14 cellular contexts compared by ENCODE assay signal in genomic region chr4:190120537-190121001, GRCh38. TPM values are rescaled to one million over a fixed set of nuclear protein-coding genes. Genes with fewer than 3 reads are reported as not detected.
DNase-seq lines count a peak whose midpoint lies in the region; ATAC-seq and TF ChIP-seq lines count a peak whose summit lies in the region.
"Not testable (repeated sequence)": the region's sequence is repeated elsewhere in the genome, so short reads cannot be mapped to it uniquely, and the experiment has no call there.
"Had no signal": no experiment of that assay in that cellular context is flagged by ENCODE, and none has a peak within 500 bp of the region (broad histone marks: within the 10 kb centered on the region; RNA-seq: fewer than 3 reads in every experiment).

No MANE protein-coding gene starts in this region.

- H3K4me3 ChIP-seq in DND-41 (ENCODE audit: low read depth in 1 of 2, low read length in 2 of 2), result not testable (repeated sequence)

- H3K27ac Mint-ChIP-seq in activated naive CD8-positive, alpha-beta T cell treated with anti-CD3 and anti-CD28 coated beads, Interleukin-2, amount 50 U/mL, for 24 hours; mesothelial cell of epicardium: not testable (repeated sequence)

- not testable (repeated sequence) for H3K4me1 ChIP-seq in DND-41 (ENCODE audit: insufficient read depth, low read length)

- DNase-seq in DND-41; mesothelial cell of epicardium (ENCODE audit: low spot score in 2 of 2, unreplicated experiment in 2 of 2): not testable (repeated sequence)
- DNase-seq in activated naive CD8-positive, alpha-beta T cell treated with anti-CD3 and anti-CD28 coated beads, Interleukin-2, amount 50 U/mL, for 24 hours, result peak; percentile 11
- peak; percentile 28 for DNase-seq in stimulated activated CD8-positive, alpha-beta memory T cell treated with anti-CD3 and anti-CD28 coated beads, Interleukin-4, amount 100 ng/mL, for 48 hours

- H3K27me3 Mint-ChIP-seq in activated naive CD8-positive, alpha-beta T cell treated with anti-CD3 and anti-CD28 coated beads, Interleukin-2, amount 50 U/mL, for 24 hours; mesothelial cell of epicardium (ENCODE audit: low read depth): not testable (repeated sequence)

- not testable (repeated sequence) for H3K27me3 ChIP-seq in DND-41 (ENCODE audit: insufficient read depth, low read length, poor library complexity)

- TF ChIP-seq CTCF in DND-41 (IDR thresholded peaks at IDR 0.05; ENCODE audit: borderline replicate concordance, extremely low read depth, low read length, poor library complexity, severe bottlenecking), result peak; percentile 25
- TF ChIP-seq CTCF in mesothelial cell of epicardium (IDR thresholded peaks at IDR 0.05; ENCODE audit: unreplicated experiment), result peak; percentile 81

- H3K4me2 ChIP-seq in DND-41 (ENCODE audit: insufficient read depth, low read length), result not testable (repeated sequence)

- peak; percentile 56; the same call in 2 of the 3 replicates for ATAC-seq in DND-41 (ENCODE audit: insufficient read depth, low read depth)
- peak; percentile 43 for ATAC-seq in GM21526 (IDR thresholded peaks at IDR 0.05; ENCODE audit: low FRiP score, unreplicated experiment)
- peak; percentile 20 for ATAC-seq in HG03280 (IDR thresholded peaks at IDR 0.05; ENCODE audit: unreplicated experiment)
- ATAC-seq in SK-N-SH treated with all-trans-retinoic acid at 6 μM for 48 hours, result peak; percentile 44; the same call in 1 of the 3 replicates
- ATAC-seq in activated naive CD8-positive, alpha-beta T cell treated with anti-CD3 and anti-CD28 coated beads, Interleukin-2, amount 50 U/mL, for 24 hours, result peak; percentile 64
- peak; percentile 48 for ATAC-seq in esophagus mucosa

- H3K79me2 ChIP-seq in DND-41 (ENCODE audit: insufficient read depth, low read length), result not testable (repeated sequence)

- not testable (repeated sequence) for H2AFZ ChIP-seq in DND-41 (ENCODE audit: low read depth, low read length)

- not testable (repeated sequence) for H3K9ac ChIP-seq in DND-41 (ENCODE audit: low read depth, low read length)

- H3K4me1 Mint-ChIP-seq in activated naive CD8-positive, alpha-beta T cell treated with anti-CD3 and anti-CD28 coated beads, Interleukin-2, amount 50 U/mL, for 24 hours; mesothelial cell of epicardium: not testable (repeated sequence)

- H3K9me3 Mint-ChIP-seq in activated naive CD8-positive, alpha-beta T cell treated with anti-CD3 and anti-CD28 coated beads, Interleukin-2, amount 50 U/mL, for 24 hours; mesothelial cell of epicardium: not testable (repeated sequence)

- H3K9me3 ChIP-seq in DND-41 (ENCODE audit: insufficient read depth, low read length, severe bottlenecking), result not testable (repeated sequence)

- not testable (repeated sequence) for H3K36me3 ChIP-seq in DND-41 (ENCODE audit: insufficient read depth, low read length)

- H3K4me3 Mint-ChIP-seq in activated naive CD8-positive, alpha-beta T cell treated with anti-CD3 and anti-CD28 coated beads, Interleukin-2, amount 50 U/mL, for 24 hours; mesothelial cell of epicardium: not testable (repeated sequence)

- H4K20me1 ChIP-seq in DND-41 (ENCODE audit: insufficient read depth, low read length), result not testable (repeated sequence)

- not testable (repeated sequence) for H3K36me3 Mint-ChIP-seq in activated naive CD8-positive, alpha-beta T cell treated with anti-CD3 and anti-CD28 coated beads, Interleukin-2, amount 50 U/mL, for 24 hours (ENCODE audit: low read depth); mesothelial cell of epicardium

- not testable (repeated sequence) for H3K27ac ChIP-seq in DND-41 (ENCODE audit: low read length)

RNA-seq across cellular contexts. Expression of gene DUX4, which starts 53.0 kb away (rescaled TPM):
- total RNA-seq in esophagus mucosa (0.56 TPM), mesothelial cell of epicardium (not detected in 3 replicates)
- total RNA-seq: activated naive CD8-positive, alpha-beta T cell treated with anti-CD3 and anti-CD28 coated beads, Interleukin-2, amount 10 ng/mL, durations not matched to agents 7 days and 5 days; esophagus muscularis mucosa; left ventricle myocardium inferior; naive thymus-derived CD8-positive, alpha-beta T cell; PC-9; right lobe of liver had no signal

RNA-seq across cellular contexts. Expression of gene DBET, which starts 56.3 kb away (rescaled TPM):
- total RNA-seq in esophagus mucosa (not detected), mesothelial cell of epicardium (not detected in 3 replicates)
- total RNA-seq: activated naive CD8-positive, alpha-beta T cell treated with anti-CD3 and anti-CD28 coated beads, Interleukin-2, amount 10 ng/mL, durations not matched to agents 7 days and 5 days; esophagus muscularis mucosa; left ventricle myocardium inferior; naive thymus-derived CD8-positive, alpha-beta T cell; PC-9; right lobe of liver had no signal
